ENCODE assay signal across 8 cellular contexts in the genomic region with DNA sequence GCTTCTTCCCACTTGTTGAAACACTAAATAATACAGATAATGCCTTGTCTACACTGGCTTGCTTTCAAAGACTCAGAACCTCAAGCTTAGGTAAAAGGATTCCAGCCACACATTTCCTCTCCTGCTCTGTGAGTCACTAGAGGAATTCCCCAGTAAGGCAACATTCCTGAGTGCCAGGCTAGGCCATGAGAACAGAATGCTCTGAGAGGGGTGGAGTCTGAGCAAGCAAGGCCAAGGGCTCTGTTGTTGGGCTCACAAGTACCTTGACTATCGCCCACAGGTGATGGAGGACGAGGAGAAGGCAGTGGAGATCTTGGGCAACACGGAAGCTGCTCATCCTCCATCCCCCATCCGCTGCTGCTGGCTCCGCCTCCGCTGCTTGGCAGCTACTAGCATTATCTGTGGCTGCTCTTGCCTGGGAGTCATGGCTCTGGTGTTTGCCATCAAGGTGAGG.
DNase-seq lines count a peak whose midpoint lies in the region; ATAC-seq lines count a peak whose summit lies in the region.

No MANE protein-coding gene starts in this region.

- DNase-seq in COLO829 (ENCODE audit: low spot score) = peak; percentile 42
- DNase-seq in NCI-H2196 treated with DMSO at 0.1 percent for 48 hours (lab: John Stamatoyannopoulos, UW; ENCODE audit: unreplicated experiment) = peak; percentile 66
- peak; percentile 100 for DNase-seq in epithelial cell of prostate (ENCODE audit: low read depth, low spot score)
- DNase-seq in non-pigmented ciliary epithelial cell (ENCODE audit: low read depth) = peak; percentile 83
- no peak for DNase-seq in NK-92 treated with Interleukin-12 subunit alpha and Interleukin-12 subunit beta, amount 100 ng/mL, for 24 hours (lab: John Stamatoyannopoulos, UW)
- no peak for DNase-seq in inferior parietal cortex (ENCODE audit: extremely low spot score)
- no peak for DNase-seq in T-helper 1 cell

- ATAC-seq in HG02938 (IDR thresholded peaks at IDR 0.05; ENCODE audit: unreplicated experiment) = no peak

- H3K27ac ChIP-seq in epithelial cell of prostate = peak overlapping the region; percentile 100

Comparison
In these comparisons a context has a peak if more than half of its experiments do, and no peak if none do; other contexts are left out.
1. DNase-seq: peak in COLO829 (single experiment), NCI-H2196 treated with DMSO at 0.1 percent for 48 hours (single experiment), epithelial cell of prostate (single experiment) and non-pigmented ciliary epithelial cell (single experiment); none in NK-92 treated with Interleukin-12 subunit alpha and Interleukin-12 subunit beta, amount 100 ng/mL, for 24 hours (single experiment), inferior parietal cortex (single experiment) and T-helper 1 cell (0 of 5).